1 cellular context compared by ENCODE assay signal in the genomic region with DNA sequence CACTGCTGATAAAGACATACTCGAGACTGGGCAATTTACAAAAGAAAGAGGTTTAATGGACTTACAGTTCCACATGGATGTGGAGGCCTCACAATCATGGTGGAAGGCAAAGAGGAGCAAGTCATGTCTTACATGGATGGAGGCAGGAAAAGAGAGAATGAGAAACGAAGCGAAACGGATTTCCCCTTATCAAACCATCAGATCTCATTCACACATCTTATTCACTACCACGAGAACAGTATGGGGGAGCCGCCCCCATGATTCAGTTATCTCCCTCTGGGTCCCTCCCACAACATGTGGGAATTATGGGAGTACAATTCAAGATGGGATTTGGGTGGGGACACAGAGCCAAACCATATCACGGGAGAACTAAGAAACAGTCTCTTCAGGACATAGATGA.
A peak's percentile ranks its signal among the peaks of the same experiment; 100 is the strongest.
TF ChIP-seq lines count a peak whose summit lies in the region.

No MANE protein-coding gene starts in this region.

TF ChIP-seq in K562, 482 proteins besides CTCF, POLR2A, EP300 and RAD21:
- TF ChIP-seq, protein P1, sequence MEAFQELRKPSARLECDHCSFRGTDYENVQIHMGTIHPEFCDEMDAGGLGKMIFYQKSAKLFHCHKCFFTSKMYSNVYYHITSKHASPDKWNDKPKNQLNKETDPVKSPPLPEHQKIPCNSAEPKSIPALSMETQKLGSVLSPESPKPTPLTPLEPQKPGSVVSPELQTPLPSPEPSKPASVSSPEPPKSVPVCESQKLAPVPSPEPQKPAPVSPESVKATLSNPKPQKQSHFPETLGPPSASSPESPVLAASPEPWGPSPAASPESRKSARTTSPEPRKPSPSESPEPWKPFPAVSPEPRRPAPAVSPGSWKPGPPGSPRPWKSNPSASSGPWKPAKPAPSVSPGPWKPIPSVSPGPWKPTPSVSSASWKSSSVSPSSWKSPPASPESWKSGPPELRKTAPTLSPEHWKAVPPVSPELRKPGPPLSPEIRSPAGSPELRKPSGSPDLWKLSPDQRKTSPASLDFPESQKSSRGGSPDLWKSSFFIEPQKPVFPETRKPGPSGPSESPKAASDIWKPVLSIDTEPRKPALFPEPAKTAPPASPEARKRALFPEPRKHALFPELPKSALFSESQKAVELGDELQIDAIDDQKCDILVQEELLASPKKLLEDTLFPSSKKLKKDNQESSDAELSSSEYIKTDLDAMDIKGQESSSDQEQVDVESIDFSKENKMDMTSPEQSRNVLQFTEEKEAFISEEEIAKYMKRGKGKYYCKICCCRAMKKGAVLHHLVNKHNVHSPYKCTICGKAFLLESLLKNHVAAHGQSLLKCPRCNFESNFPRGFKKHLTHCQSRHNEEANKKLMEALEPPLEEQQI (IDR thresholded peaks at IDR 0.05) = peak; percentile 85
- TF ChIP-seq CBX3 (IDR thresholded peaks at IDR 0.05; ENCODE audit: borderline replicate concordance in 1 of 2, low read length in 2 of 2) = peak in 1 of 2 experiments; percentile 57; a peak in 1 of 3 replicates
- 0 out of 2 replicates have a peak, but pooled peaks have one; percentile 22 for TF ChIP-seq NFE2 (IDR thresholded peaks at IDR 0.05; ENCODE audit: low read depth)
- peak; percentile 96 for TF ChIP-seq ZNF431 (CRISPR knock-in tag; IDR thresholded peaks at IDR 0.05)
- peak; percentile 54 to 75; a peak in 1 of 4 replicates for TF ChIP-seq TRIM24 (IDR thresholded peaks at IDR 0.05)
- TF ChIP-seq CC2D1A (IDR thresholded peaks at IDR 0.05) = peak; percentile 66
